25 cellular contexts compared by ENCODE assay signal in the genomic region with DNA sequence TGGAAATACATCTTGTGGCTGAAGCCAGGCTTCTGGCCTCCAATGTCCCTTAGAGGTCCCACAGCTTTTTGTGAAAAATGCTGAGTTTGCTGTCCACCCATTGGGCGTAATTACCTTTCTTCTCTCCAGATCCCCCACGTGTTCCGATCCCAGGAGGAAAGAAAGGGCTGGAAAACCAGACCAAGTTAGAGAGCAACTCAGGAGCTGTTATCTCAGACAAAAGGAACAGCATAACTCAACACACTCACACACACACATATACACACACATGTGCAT.
"Had no signal": no experiment of that assay in that cellular context is flagged by ENCODE, and none has a peak within 500 bp of the region (broad histone marks: within the 10 kb centered on the region; RNA-seq: fewer than 3 reads in every experiment).

No MANE protein-coding gene starts in this region.

- H3K9me3 ChIP-seq: SJSA1 had no signal

- FAIRE-seq: TTC549 had no signal

- H3K4me2 ChIP-seq: KMS-11 had no signal

- H3K9ac ChIP-seq: KMS-11 had no signal

- H3K4me3 ChIP-seq: SJSA1 had no signal

- H3K27ac ChIP-seq: KMS-11, SJSA1 had no signal

- DNase-seq: activated CD4-positive, alpha-beta memory T cell treated with anti-CD3 and anti-CD28 coated beads for 36 hours; activated CD4-positive, alpha-beta T cell treated with anti-CD3 and anti-CD28 coated beads, Interleukin-2, amount 10 ng/mL, durations not matched to agents 7 days and 5 days; activated CD4-positive, CD25-positive, alpha-beta regulatory T cell; activated CD8-positive, alpha-beta memory T cell treated with anti-CD3 and anti-CD28 coated beads for 24 hours; activated effector memory CD4-positive, alpha-beta T cell treated with anti-CD3 and anti-CD28 coated beads, Interleukin-2, amount 50 U/mL, for 16 hours; activated naive CD4-positive, alpha-beta T cell treated with Interleukin-2 at 50 U/mL for 16 hours; activated T-cell treated with anti-CD3 and anti-CD28 coated beads, Interleukin-2, amount 50 U/mL, for 4 hours; central memory CD4-positive, alpha-beta T cell; NCI-H1092; NCI-H1417; NCI-H1930; NCI-H2171 treated with DMSO at 0.1 percent for 48 hours; NCI-H226; NK-92 treated with Interleukin-12 subunit alpha and Interleukin-12 subunit beta, amount 100 ng/mL, for 24 hours; OCI-M1; RPMI8226; SHP77; T-cell; T-helper 2 cell; T1000 had no signal

- ATAC-seq: activated naive CD4-positive, alpha-beta T cell treated with anti-CD3 and anti-CD28 coated beads, Interleukin-2, amount 50 U/mL, for 72 hours; activated T-cell treated with anti-CD3 and anti-CD28 coated beads, Interleukin-2, amount 50 U/mL, for 4 hours; Panc1; T-cell had no signal

- H3K27me3 ChIP-seq: SJSA1 had no signal

- H3K36me3 ChIP-seq: SJSA1 had no signal
